ENCODE assay signal across 8 cellular contexts in the genomic region with DNA sequence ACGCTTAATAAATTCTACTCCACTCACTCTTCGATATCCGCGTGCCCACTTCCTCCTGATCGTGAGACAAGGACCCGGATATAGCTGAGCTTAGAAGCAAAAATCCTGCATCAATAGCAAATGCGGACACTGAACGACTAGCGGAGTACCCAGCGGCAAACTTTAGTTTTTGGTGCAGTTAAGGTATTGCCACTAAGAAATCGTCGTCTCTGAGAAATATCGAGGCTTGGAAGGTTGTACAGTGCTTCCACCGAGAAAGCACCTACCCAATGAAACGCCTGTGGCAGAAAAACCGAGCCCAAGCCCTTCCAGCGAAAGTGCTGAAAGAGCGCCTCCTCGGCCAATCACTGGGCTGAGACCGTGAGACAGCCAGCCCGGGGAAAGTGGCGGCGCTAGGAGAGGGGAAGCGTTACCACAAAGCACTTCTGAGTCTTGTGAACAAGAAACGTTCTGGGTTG. TPM values are rescaled to one million over a fixed set of nuclear protein-coding genes. Genes with fewer than 3 reads are reported as not detected.
DNase-seq lines count a peak whose midpoint lies in the region; ATAC-seq and TF ChIP-seq lines count a peak whose summit lies in the region.

No MANE protein-coding gene starts in this region.

- H2AFZ ChIP-seq in SK-N-SH (ENCODE audit: low read depth) = peak overlapping the region; percentile 94

- H3K9me3 ChIP-seq in SK-N-SH = no peaks in the 10 kb centered on the region

- no peaks in the 10 kb centered on the region for H3K79me2 ChIP-seq in SK-N-SH (ENCODE audit: insufficient read depth)

- DNase-seq in NCI-H1092 treated with DMSO at 0.1 percent for 48 hours (lab: John Stamatoyannopoulos, UW) = peak; percentile 93
- peak; percentile 57 for DNase-seq in SK-N-SH
- DNase-seq in left cardiac atrium = peak; percentile 77
- DNase-seq in retinal pigment epithelial cell (ENCODE audit: low read depth) = no peak
- no peak for DNase-seq in GM19238 (ENCODE audit: insufficient read length, low spot score)

- H3K4me1 ChIP-seq in SK-N-SH (ENCODE audit: control insufficient read depth in 1 of 2, insufficient read depth in 2 of 2, low read depth in 1 of 2, low read length in 1 of 2) = peaks cover 0 to 4% of the 10 kb centered on the region in 2 experiments; a peak in 1 of 4 replicates

- TF ChIP-seq RAD21 in SK-N-SH (IDR thresholded peaks at IDR 0.05; ENCODE audit: low read length) = no peak

- no peaks in the 10 kb centered on the region; the same call in 1 of the 2 replicates for H3K27me3 ChIP-seq in SK-N-SH (ENCODE audit: insufficient read depth)

- H3K4me3 Mint-ChIP-seq in activated naive CD4-positive, alpha-beta T cell treated with anti-CD3 and anti-CD28 coated beads, Interleukin-2, amount 50 U/mL, for 24 hours = peak overlapping the region; percentile 96

- H3K9me2 ChIP-seq in SK-N-SH = no peaks in the 10 kb centered on the region

- peak overlapping the region; percentile 73 for H3K9ac ChIP-seq in SK-N-SH

- peak; percentile 57 for ATAC-seq in HG02610 (IDR thresholded peaks at IDR 0.05; ENCODE audit: unreplicated experiment)
- peak; percentile 72 to 75 for ATAC-seq in left cardiac atrium

- intact Hi-C loops in left cardiac atrium (cut with DNase I) = loop anchor here in 1 of 2 donors (2.0 to 5.0 kb wide), 2 partner anchors 34 to 57 kb away; partner anchors contain the start of gene ANXA2R

- peak overlapping the region; percentile 83 to 90 for H3K27ac ChIP-seq in SK-N-SH (ENCODE audit: low read depth in 2 of 2, low read length in 1 of 2)

- H3K27me3 Mint-ChIP-seq in activated naive CD4-positive, alpha-beta T cell treated with anti-CD3 and anti-CD28 coated beads, Interleukin-2, amount 50 U/mL, for 24 hours = no peaks in the 10 kb centered on the region

- H3K4me2 ChIP-seq in SK-N-SH = peak overlapping the region; percentile 81

- H3K9me3 Mint-ChIP-seq in activated naive CD4-positive, alpha-beta T cell treated with anti-CD3 and anti-CD28 coated beads, Interleukin-2, amount 50 U/mL, for 24 hours = no peaks in the 10 kb centered on the region

- POLR2A ChIA-PET in SK-N-SH (lab: Yijun Ruan, JAX) = interaction anchor here (0.8 to 1.2 kb wide), 2 partner anchors 9 to 113 kb away, joined by 3 to 6 read pairs; no protein-coding TSS in a partner anchor

- under 1% methylated on average over 19 of the region's 25 CpGs for WGBS in SK-N-SH (ENCODE audit: low lambda C conversion rate)

- TF ChIP-seq CTCF in GM12875 (IDR thresholded peaks at IDR 0.05; ENCODE audit: borderline replicate concordance, insufficient read depth, low read depth, low read length) (no peak), SK-N-SH (IDR thresholded peaks at IDR 0.05) (no peak), retinal pigment epithelial cell (conservative IDR thresholded peaks at IDR 0.05; ENCODE audit: low read depth, low read length) (no peak)

- H3K36me3 Mint-ChIP-seq in activated naive CD4-positive, alpha-beta T cell treated with anti-CD3 and anti-CD28 coated beads, Interleukin-2, amount 50 U/mL, for 24 hours = no peaks in the 10 kb centered on the region

- no peaks in the 10 kb centered on the region for H3K36me3 ChIP-seq in SK-N-SH (replicated peaks in 1 of 2; ENCODE audit: control insufficient read depth in 1 of 2, insufficient read depth in 2 of 2, low read length in 1 of 2)

- H4K20me1 ChIP-seq in SK-N-SH (ENCODE audit: insufficient read depth) = no peaks in the 10 kb centered on the region

- no peaks in the 10 kb centered on the region for H3F3A ChIP-seq in SK-N-SH (replicated peaks; ENCODE audit: insufficient read depth)

- H3K27ac Mint-ChIP-seq in activated naive CD4-positive, alpha-beta T cell treated with anti-CD3 and anti-CD28 coated beads, Interleukin-2, amount 50 U/mL, for 24 hours = peak overlapping the region; percentile 98

- CTCF ChIA-PET in SK-N-SH (lab: Yijun Ruan, JAX) = interaction anchor here (0.8 to 2.0 kb wide), 7 partner anchors 12 to 596 kb away, joined by 3 to 12 read pairs (median 4); partner anchors contain the start of genes ANXA2R and NNT

- peaks cover 36% of the 10 kb centered on the region for H3K4me1 Mint-ChIP-seq in activated naive CD4-positive, alpha-beta T cell treated with anti-CD3 and anti-CD28 coated beads, Interleukin-2, amount 50 U/mL, for 24 hours

- TF ChIP-seq EP300 in SK-N-SH (IDR thresholded peaks at IDR 0.05; ENCODE audit: borderline replicate concordance in 1 of 2, low read depth in 1 of 2, low read length in 1 of 2) = no peak

- peak overlapping the region; percentile 72 for H3K4me3 ChIP-seq in GM12875 (ENCODE audit: low read depth, low read length)
- peak overlapping the region; percentile 51 to 60 for H3K4me3 ChIP-seq in SK-N-SH (ENCODE audit: low read depth in 2 of 2, low read length in 1 of 2)
- peak overlapping the region; percentile 39 for H3K4me3 ChIP-seq in retinal pigment epithelial cell (ENCODE audit: low read length)

TF ChIP-seq in SK-N-SH, 30 proteins besides CTCF, POLR2A, EP300 and RAD21 (continues in another document):
- TF ChIP-seq TCF12 (IDR thresholded peaks at IDR 0.05) = no peak
- TF ChIP-seq EZH2phosphoT487 (IDR thresholded peaks at IDR 0.05; ENCODE audit: borderline replicate concordance, low read depth) = no peak
- no peak for TF ChIP-seq USF2 (IDR thresholded peaks at IDR 0.05; ENCODE audit: borderline replicate concordance, low read depth, low read length)
- no peak for TF ChIP-seq RCOR1 (IDR thresholded peaks at IDR 0.05; ENCODE audit: low read length)
- TF ChIP-seq MXI1 (IDR thresholded peaks at IDR 0.05; ENCODE audit: low read depth, low read length) = no peak
- no peak for TF ChIP-seq RFX5 (IDR thresholded peaks at IDR 0.05; ENCODE audit: low read length)
- no peak for TF ChIP-seq MEF2A (IDR thresholded peaks at IDR 0.05; ENCODE audit: borderline replicate concordance, low read depth)
- TF ChIP-seq USF1 (IDR thresholded peaks at IDR 0.05; ENCODE audit: borderline replicate concordance, low read depth) = no peak
- no peak for TF ChIP-seq FOXM1 (IDR thresholded peaks at IDR 0.05; ENCODE audit: low read depth)
- no peak for TF ChIP-seq NFIC (IDR thresholded peaks at IDR 0.05; ENCODE audit: borderline replicate concordance)
- TF ChIP-seq FOXJ3 (CRISPR knock-in tag; IDR thresholded peaks at IDR 0.05) = no peak
- no peak for TF ChIP-seq NRF1 (IDR thresholded peaks at IDR 0.05; ENCODE audit: low read depth, low read length)
- TF ChIP-seq, protein P1, sequence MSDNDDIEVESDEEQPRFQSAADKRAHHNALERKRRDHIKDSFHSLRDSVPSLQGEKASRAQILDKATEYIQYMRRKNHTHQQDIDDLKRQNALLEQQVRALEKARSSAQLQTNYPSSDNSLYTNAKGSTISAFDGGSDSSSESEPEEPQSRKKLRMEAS (IDR thresholded peaks at IDR 0.05; ENCODE audit: low read depth) = peak; percentile 17
- TF ChIP-seq GATA2 (CRISPR knock-in tag; IDR thresholded peaks at IDR 0.05) = no peak
- no peak for TF ChIP-seq SMC3 (IDR thresholded peaks at IDR 0.05; ENCODE audit: low read depth, low read length)
- TF ChIP-seq JUND (IDR thresholded peaks at IDR 0.05) = no peak
- 0 out of 2 replicates have a peak, but pooled peaks have one; percentile 11 for TF ChIP-seq REST (IDR thresholded peaks at IDR 0.05; ENCODE audit: low read depth, low read length)

RNA-seq across cellular contexts. Expression of gene ANXA2R, which starts 32.2 kb away (rescaled TPM):
- 1.7 and 1.9 TPM in 2 replicates for polyA plus RNA-seq in SK-N-SH (2012; rRNA removed)
- polyA plus RNA-seq in SK-N-SH (2012; cell fraction: cytosol; rRNA removed) = 0.88 and 1.4 TPM in 2 replicates
- 3.7 and 5.4 TPM in 2 replicates for polyA plus RNA-seq in SK-N-SH (2012; cell fraction: nucleus; rRNA removed)
- total RNA-seq in left cardiac atrium = 1 to 10 TPM; 1.6 to 1.9 TPM

Comparison
In these comparisons a context has a peak if more than half of its experiments do, and no peak if none do; other contexts are left out.
1. DNase-seq: peak in NCI-H1092 treated with DMSO at 0.1 percent for 48 hours (single experiment), SK-N-SH (single experiment) and left cardiac atrium (single experiment); none in retinal pigment epithelial cell (single experiment) and GM19238 (single experiment).
2. Peak in every context shown above with its lines, with median percentiles within 50 percentile points of each other: H3K4me3 ChIP-seq.